ENCODE assay signal across 8 cellular contexts in the genomic region with DNA sequence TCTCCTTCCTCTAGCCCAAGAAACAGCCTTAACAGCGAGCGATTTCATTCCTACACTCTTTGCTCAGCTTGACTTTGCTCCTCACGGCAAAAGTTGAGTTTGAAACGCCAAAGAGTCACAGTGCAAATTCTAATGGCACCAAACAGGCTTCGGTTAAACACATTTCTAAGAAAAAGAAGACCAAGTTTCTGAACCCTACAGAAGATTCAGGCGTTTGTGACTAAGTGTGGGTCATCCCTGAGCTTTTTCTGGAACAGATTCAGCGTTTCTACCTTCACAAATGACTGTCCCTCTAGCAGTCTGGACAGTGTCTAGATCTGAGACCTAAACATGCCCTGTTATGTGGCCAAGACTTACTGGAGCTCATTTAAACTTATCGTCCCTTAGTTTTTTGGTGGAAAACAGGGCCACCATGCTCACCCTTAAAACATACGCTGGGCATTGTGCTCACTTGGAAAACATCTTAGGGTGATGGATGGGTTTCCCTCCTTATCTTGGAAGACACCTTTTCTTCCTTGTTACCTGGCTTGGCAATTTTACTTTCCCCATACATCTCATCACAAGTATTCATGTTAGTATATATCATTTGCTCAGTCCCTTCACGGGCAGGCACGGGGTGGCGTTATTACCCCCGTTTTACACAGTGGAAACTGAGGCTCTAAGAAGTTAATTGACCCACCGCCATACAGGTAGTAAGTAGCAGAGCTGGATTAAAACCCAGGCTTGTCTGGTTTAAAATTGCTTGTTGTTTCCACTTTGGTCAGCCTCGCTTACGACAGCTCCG. TPM values are rescaled to one million over a fixed set of nuclear protein-coding genes. Genes with fewer than 3 reads are reported as not detected.
DNase-seq lines count a peak whose midpoint lies in the region; ATAC-seq and TF ChIP-seq lines count a peak whose summit lies in the region.

No MANE protein-coding gene starts in this region.

- no peak overlapping the region for H3K27ac ChIP-seq in cardiac muscle cell
- H3K27ac ChIP-seq in right lobe of liver: peak overlapping the region; percentile 67 to 84 (median 68)
- H3K27ac ChIP-seq in thyroid gland: peak overlapping the region; percentile 9 to 91 (median 86)

- H3K9me3 Mint-ChIP-seq in brain: no peaks in the 10 kb centered on the region

- intact Hi-C loops in Right ventricle myocardium inferior (cut with DNase I) (loop anchor here (5.0 kb wide), 2 partner anchors 40 to 50 kb away; no protein-coding TSS in a partner anchor), right lobe of liver (cut with DNase I) (no loop called here), thyroid gland (cut with DNase I) (loop anchor here (5.0 kb wide), 1 partner anchor 60 kb away; no protein-coding TSS in a partner anchor)

- WGBS in right lobe of liver (ENCODE audit: insufficient coverage, low coverage, low lambda C conversion rate, missing lambda C conversion rate): 22% methylated on average over 14 of the region's 17 CpGs
- WGBS in thyroid gland, 2 donors: 12 to 13% methylated on average over 17 of the region's 17 CpGs

- H3K4me1 ChIP-seq in cardiac muscle cell (ENCODE audit: low read depth) (peaks cover 41% of the 10 kb centered on the region), right lobe of liver (peaks cover 0 to 12% (median 0%) of the 10 kb centered on the region in 4 donors), thyroid gland (peaks cover 48 to 51% of the 10 kb centered on the region in 2 donors)

- peaks cover 13% of the 10 kb centered on the region for H3K36me3 Mint-ChIP-seq in brain

- H3K27ac Mint-ChIP-seq in brain: peak overlapping the region; percentile 62 to 95 (median 85)

- H3K4me1 Mint-ChIP-seq in brain: peaks cover 68% of the 10 kb centered on the region

- peak overlapping the region; percentile 87 to 98 (median 96) for H3K4me3 Mint-ChIP-seq in brain

- H3K36me3 ChIP-seq in cardiac muscle cell (no peaks in the 10 kb centered on the region), right lobe of liver (no peaks in the 10 kb centered on the region), thyroid gland (no peaks in the 10 kb centered on the region)

- TF ChIP-seq CTCF in cardiac muscle cell (IDR thresholded peaks at IDR 0.05; ENCODE audit: low read depth, low read length) (no peak), brain (conservative IDR thresholded peaks at IDR 0.05) (no peak), right lobe of liver (IDR thresholded peaks at IDR 0.05) (no peak), thyroid gland (IDR thresholded peaks at IDR 0.05) (no peak)

- DNase-seq in cardiac muscle cell (ENCODE audit: low read depth in 1 of 2, low spot score in 1 of 2) (no peak), Right ventricle myocardium inferior (ENCODE audit: missing footprints) (no peak), right lobe of liver (no peak), thyroid gland (no peak)
- no peak for DNase-seq in activated CD4-positive, CD25-positive, alpha-beta regulatory T cell treated with anti-CD3 and anti-CD28 coated beads, Interleukin-2, amount 50 U/mL, for 72 hours

- H3K4me3 ChIP-seq in cardiac muscle cell (peak overlapping the region; percentile 98), right lobe of liver (peak overlapping the region; percentile 83 to 88 (median 84)), thyroid gland (replicated peaks in 1 of 3) (peak overlapping the region; percentile 61 to 84 (median 84))

- H3K27me3 Mint-ChIP-seq in brain: peaks cover 5% of the 10 kb centered on the region

- no peaks in the 10 kb centered on the region for H3K27me3 ChIP-seq in cardiac muscle cell
- no peaks in the 10 kb centered on the region for H3K27me3 ChIP-seq in right lobe of liver
- H3K27me3 ChIP-seq in thyroid gland: no peaks in the 10 kb centered on the region

- no peaks in the 10 kb centered on the region for H3K9me3 ChIP-seq in cardiac muscle cell (ENCODE audit: low read depth)
- no peaks in the 10 kb centered on the region for H3K9me3 ChIP-seq in right lobe of liver
- no peaks in the 10 kb centered on the region for H3K9me3 ChIP-seq in thyroid gland

- ATAC-seq in Right ventricle myocardium inferior (no peak), right lobe of liver (peak in 1 of 4 donors; percentile 9), GM18520 (IDR thresholded peaks at IDR 0.05; ENCODE audit: unreplicated experiment) (no peak), GM19035 (IDR thresholded peaks at IDR 0.05; ENCODE audit: unreplicated experiment) (no peak)

- TF ChIP-seq POLR2A in right lobe of liver (IDR thresholded peaks at IDR 0.05): no peak
- no peak for TF ChIP-seq POLR2A in thyroid gland (IDR thresholded peaks at IDR 0.05)

RNA-seq across cellular contexts. Expression of gene C1orf198, which starts 1.0 kb away (rescaled TPM):
- 67.6 and 68.8 TPM in 2 replicates for total RNA-seq in cardiac muscle cell
- polyA plus RNA-seq in cardiac muscle cell: 54.7 and 59.0 TPM in 2 replicates
- 46.0 TPM for total RNA-seq in Right ventricle myocardium inferior
- 76.7 TPM for polyA plus RNA-seq in brain (ENCODE audit: insufficient read depth, low read depth, low replicate concordance)
- 10 to 100 TPM in 3 of 6 experiments, 1 to 10 TPM in 3; 4.2 to 33.7 (median 17.2) TPM for total RNA-seq in right lobe of liver
- total RNA-seq in thyroid gland: 100 to 1,000 TPM in 3 of 4 donors, 10 to 100 TPM in 1; 87.8 to 142 (median 124) TPM

Comparison
In these comparisons a context has a peak if more than half of its experiments do, and no peak if none do; other contexts are left out.
1. intact Hi-C loops: an anchor here in Right ventricle myocardium inferior (5.0 kb wide) and thyroid gland (5.0 kb wide); none called in right lobe of liver.